ENCODE assay signal across 8 cellular contexts in genomic region chr19:52095172-52096014, GRCh38. TPM values are rescaled to one million over a fixed set of nuclear protein-coding genes. Genes with fewer than 3 reads are reported as not detected.
DNase-seq lines count a peak whose midpoint lies in the region; ATAC-seq and TF ChIP-seq lines count a peak whose summit lies in the region.

Gene ZNF841, minus strand, starts transcription at chr19:52095765. Its CDS starts 10,964 bp downstream, at chr19:52084801.

- DNase-seq in CD8-positive, alpha-beta memory T cell = peak; percentile 75 to 87 (median 81)
- DNase-seq in LHCN-M2 (ENCODE audit: low read depth) (peak; percentile 93), SK-N-DZ (ENCODE audit: low spot score) (peak; percentile 88), neuronal stem cell (ENCODE audit: low spot score) (peak; percentile 69)
- DNase-seq in activated naive CD4-positive, alpha-beta T cell treated with anti-CD3 and anti-CD28 coated beads for 36 hours = peak; percentile 94

- peaks cover 16 to 72% (median 52%) of the 10 kb centered on the region in 3 donors for H3K36me3 Mint-ChIP-seq in CD8-positive, alpha-beta memory T cell
- peaks cover 65% of the 10 kb centered on the region for H3K36me3 Mint-ChIP-seq in activated naive CD4-positive, alpha-beta T cell treated with anti-CD3 and anti-CD28 coated beads for 36 hours (ENCODE audit: low read depth)

- peak within 1 kb of the TSS; percentile 87 for H3K27ac ChIP-seq in CD8-positive, alpha-beta memory T cell (ENCODE audit: low read depth, low read length)
- H3K27ac ChIP-seq in gastroesophageal sphincter = peak within 1 kb of the TSS; percentile 44 to 90 (median 81)
- no peak within 1 kb of the TSS for H3K27ac ChIP-seq in neuronal stem cell (replicated peaks; ENCODE audit: low read length)
- peak within 1 kb of the TSS; percentile 76 for H3K27ac ChIP-seq in stomach smooth muscle (ENCODE audit: low read length)

- H3K9ac ChIP-seq in neuronal stem cell (ENCODE audit: low read depth, low read length, poor library complexity) = peak within 1 kb of the TSS; percentile 83
- peak within 1 kb of the TSS; percentile 85 to 98 for H3K9ac ChIP-seq in stomach smooth muscle (ENCODE audit: low read length in 2 of 2)

- H3K9me3 ChIP-seq in CD8-positive, alpha-beta memory T cell (ENCODE audit: low read length) = peaks cover 4% of the 10 kb centered on the region
- peaks cover 0 to 23% (median 0%) of the 10 kb centered on the region in 3 donors for H3K9me3 ChIP-seq in gastroesophageal sphincter
- peaks cover 4 to 54% of the 10 kb centered on the region in 2 donors for H3K9me3 ChIP-seq in neuronal stem cell (replicated peaks in 1 of 2; ENCODE audit: control insufficient read depth in 2 of 2, insufficient read depth in 1 of 2, low read depth in 1 of 2, low read length in 2 of 2)
- peaks cover 5 to 6% of the 10 kb centered on the region in 2 donors for H3K9me3 ChIP-seq in stomach smooth muscle (ENCODE audit: control insufficient read depth in 2 of 2, low read length in 2 of 2)

- no peak within 1 kb of the TSS for H3K23ac ChIP-seq in neuronal stem cell (ENCODE audit: low read depth, low read length, poor library complexity)

- H2AFZ ChIP-seq in neuronal stem cell (ENCODE audit: low read length) = peak within 1 kb of the TSS; percentile 80

- H3K4me1 ChIP-seq in CD8-positive, alpha-beta memory T cell (ENCODE audit: insufficient read depth, low read length) = peaks cover 14% of the 10 kb centered on the region
- H3K4me1 ChIP-seq in gastroesophageal sphincter = peaks cover 0 to 41% (median 15%) of the 10 kb centered on the region in 3 donors
- H3K4me1 ChIP-seq in neuronal stem cell (ENCODE audit: control insufficient read depth in 2 of 2, insufficient read depth in 1 of 2, low read depth in 1 of 2, low read length in 2 of 2) = peaks cover 0 to 2% of the 10 kb centered on the region in 2 donors
- peaks cover 16% of the 10 kb centered on the region for H3K4me1 ChIP-seq in stomach smooth muscle (ENCODE audit: control insufficient read depth, insufficient read depth, low read length)

- H4K8ac ChIP-seq in neuronal stem cell (ENCODE audit: low read depth, low read length) = no peak within 1 kb of the TSS

- no peak within 1 kb of the TSS for H4K91ac ChIP-seq in neuronal stem cell (ENCODE audit: low read depth, low read length, poor library complexity)

- H3K18ac ChIP-seq in neuronal stem cell (ENCODE audit: low read length) = peak within 1 kb of the TSS; percentile 71

- H3K27me3 Mint-ChIP-seq in CD8-positive, alpha-beta memory T cell = peaks cover 5 to 7% of the 10 kb centered on the region in 2 donors
- no peaks in the 10 kb centered on the region for H3K27me3 Mint-ChIP-seq in activated naive CD4-positive, alpha-beta T cell treated with anti-CD3 and anti-CD28 coated beads for 36 hours (ENCODE audit: low read depth)

- no peak within 1 kb of the TSS for H2BK15ac ChIP-seq in neuronal stem cell (ENCODE audit: low read length)

- peak within 1 kb of the TSS; percentile 94 for H3K4me3 ChIP-seq in CD8-positive, alpha-beta memory T cell (ENCODE audit: low read length)
- H3K4me3 ChIP-seq in gastroesophageal sphincter (peak within 1 kb of the TSS; percentile 70 to 95), neuronal stem cell (ENCODE audit: low read length in 2 of 2) (peak within 1 kb of the TSS; percentile 66 to 97), stomach smooth muscle (ENCODE audit: low read length in 2 of 2) (peak within 1 kb of the TSS; percentile 95 to 99)

- H3K27ac Mint-ChIP-seq in CD8-positive, alpha-beta memory T cell = peak within 1 kb of the TSS; percentile 58 to 98 (median 96)
- H3K27ac Mint-ChIP-seq in activated naive CD4-positive, alpha-beta T cell treated with anti-CD3 and anti-CD28 coated beads for 36 hours = peak within 1 kb of the TSS; percentile 93

- peaks cover 47 to 58% (median 56%) of the 10 kb centered on the region in 3 donors for H3K4me1 Mint-ChIP-seq in CD8-positive, alpha-beta memory T cell
- H3K4me1 Mint-ChIP-seq in activated naive CD4-positive, alpha-beta T cell treated with anti-CD3 and anti-CD28 coated beads for 36 hours (ENCODE audit: low read depth) = peaks cover 19% of the 10 kb centered on the region

- peaks cover 5% of the 10 kb centered on the region for H3K36me3 ChIP-seq in CD8-positive, alpha-beta memory T cell (ENCODE audit: insufficient read depth, low read length)
- H3K36me3 ChIP-seq in gastroesophageal sphincter = peaks cover 0 to 31% of the 10 kb centered on the region in 2 donors
- H3K36me3 ChIP-seq in neuronal stem cell (replicated peaks in 1 of 2; ENCODE audit: control insufficient read depth in 2 of 2, insufficient read depth in 2 of 2, low read length in 2 of 2) = peaks cover 0 to 34% of the 10 kb centered on the region in 2 donors
- peaks cover 0 to 6% of the 10 kb centered on the region in 2 donors for H3K36me3 ChIP-seq in stomach smooth muscle (ENCODE audit: control insufficient read depth in 2 of 2, insufficient read depth in 2 of 2, low read length in 2 of 2)

- no peak for TF ChIP-seq EP300 in gastroesophageal sphincter (IDR thresholded peaks at IDR 0.05)

- CTCF ChIA-PET in CD8-positive, alpha-beta memory T cell (lab: Charles Lee) = no interaction called here
- CTCF ChIA-PET in activated naive CD4-positive, alpha-beta T cell treated with anti-CD3 and anti-CD28 coated beads for 36 hours (lab: Charles Lee) = no interaction called here

- no peak within 1 kb of the TSS for H2AK5ac ChIP-seq in neuronal stem cell (ENCODE audit: low read depth, low read length)

- WGBS in gastroesophageal sphincter (ENCODE audit: low coverage in 1 of 2), 2 donors = 0 to 1% methylated on average over 32 to 33 of the region's 59 CpGs
- WGBS in neuronal stem cell (ENCODE audit: extremely low coverage in 2 of 2, insufficient read length in 2 of 2, insufficient replicate concordance in 1 of 2), 2 donors = no CpG with 5 or more reads among the region's 59 CpGs

- peak within 1 kb of the TSS; percentile 88 to 99 (median 98) for H3K4me3 Mint-ChIP-seq in CD8-positive, alpha-beta memory T cell
- peak within 1 kb of the TSS; percentile 91 for H3K4me3 Mint-ChIP-seq in activated naive CD4-positive, alpha-beta T cell treated with anti-CD3 and anti-CD28 coated beads for 36 hours

- intact Hi-C loops in activated naive CD4-positive, alpha-beta T cell treated with anti-CD3 and anti-CD28 coated beads for 36 hours (cut with micrococcal nuclease) = loop anchor here (1.0 to 5.0 kb wide), 3 partner anchors 46 to 169 kb away; partner anchors contain the start of gene ZNF613

- no peaks in the 10 kb centered on the region for H3K27me3 ChIP-seq in CD8-positive, alpha-beta memory T cell (ENCODE audit: insufficient read depth, low read length, poor library complexity, severe bottlenecking)
- H3K27me3 ChIP-seq in gastroesophageal sphincter = no peaks in the 10 kb centered on the region
- H3K27me3 ChIP-seq in neuronal stem cell (ENCODE audit: control insufficient read depth in 3 of 3, insufficient read depth in 3 of 3, low read depth in 1 of 3, low read length in 3 of 3) = peaks cover 0 to 2% (median 0%) of the 10 kb centered on the region in 3 experiments
- H3K27me3 ChIP-seq in stomach smooth muscle (ENCODE audit: control insufficient read depth in 1 of 2, insufficient read depth in 2 of 2, low read length in 2 of 2) = no peaks in the 10 kb centered on the region

- TF ChIP-seq CTCF in gastroesophageal sphincter (IDR thresholded peaks at IDR 0.05) = peak in 1 of 4 experiments; percentile 29

- TF ChIP-seq POLR2A in gastroesophageal sphincter (IDR thresholded peaks at IDR 0.05) = peak; percentile 27 to 55

- no peak within 1 kb of the TSS for H2BK5ac ChIP-seq in neuronal stem cell (ENCODE audit: low read length)

- ATAC-seq in GM21515 (IDR thresholded peaks at IDR 0.05; ENCODE audit: unreplicated experiment) = peak; percentile 95
- peak; percentile 100 for ATAC-seq in gastroesophageal sphincter

- no peaks in the 10 kb centered on the region for H3K79me1 ChIP-seq in neuronal stem cell (ENCODE audit: low read depth, low read length)

- peaks cover 29 to 69% (median 47%) of the 10 kb centered on the region in 5 donors for H3K9me3 Mint-ChIP-seq in CD8-positive, alpha-beta memory T cell
- H3K9me3 Mint-ChIP-seq in activated naive CD4-positive, alpha-beta T cell treated with anti-CD3 and anti-CD28 coated beads for 36 hours = peaks cover 61% of the 10 kb centered on the region

- no peak within 1 kb of the TSS for H2BK120ac ChIP-seq in neuronal stem cell (ENCODE audit: low read depth, low read length)

- POLR2A ChIA-PET in CD8-positive, alpha-beta memory T cell (lab: Charles Lee) = no interaction called here

- H2BK12ac ChIP-seq in neuronal stem cell (ENCODE audit: low read length) = no peak within 1 kb of the TSS

- no peak within 1 kb of the TSS for H3K4ac ChIP-seq in neuronal stem cell (ENCODE audit: low read length)

- H3K14ac ChIP-seq in neuronal stem cell (ENCODE audit: low read length) = no peak within 1 kb of the TSS

- peak within 1 kb of the TSS; percentile 78 for H3K4me2 ChIP-seq in neuronal stem cell (ENCODE audit: insufficient read depth, low read length, poor library complexity, severe bottlenecking)

RNA-seq across cellular contexts. Expression of gene ZNF841, which starts in this region (rescaled TPM):
- total RNA-seq in CD8-positive, alpha-beta memory T cell = 10 to 100 TPM; 14.5 to 15.2 TPM
- 5.7 TPM for polyA plus RNA-seq in CD8-positive, alpha-beta memory T cell
- total RNA-seq in LHCN-M2 (2014; rRNA removed) = 12.5 and 25.0 TPM in 2 replicates
- polyA plus RNA-seq in LHCN-M2 (2012) = 5.3 TPM
- polyA plus RNA-seq in SK-N-DZ (2014; cell fraction: cytosol; rRNA removed) = 3.1 and 6.5 TPM in 2 replicates
- polyA plus RNA-seq in SK-N-DZ (2014; cell fraction: nucleus; rRNA removed) = 6.8 and 10.0 TPM in 2 replicates
- 10 to 100 TPM; 13.3 to 15.5 TPM for total RNA-seq in activated naive CD4-positive, alpha-beta T cell treated with anti-CD3 and anti-CD28 coated beads for 36 hours
- total RNA-seq in gastroesophageal sphincter = 10 to 100 TPM; 12.6 to 26.3 (median 15.9) TPM
- 4.7 TPM for polyA plus RNA-seq in neuronal stem cell (2013, experiment 1 of 2)
- polyA plus RNA-seq in neuronal stem cell (2013, experiment 2 of 2) = 4.7 TPM
